In genomic region chr1:46603858-46604549, GRCh38 we compare ENCODE assay signal across 8 cellular contexts. TPM values are rescaled to one million over a fixed set of nuclear protein-coding genes. Genes with fewer than 3 reads are reported as not detected.
DNase-seq lines count a peak whose midpoint lies in the region; ATAC-seq and TF ChIP-seq lines count a peak whose summit lies in the region.

TSS of gene MKNK1 (minus strand) at chr1:46604268. CDS start at chr1:46583327, 20,941 bp downstream.

- POLR2A ChIA-PET in CD8-positive, alpha-beta memory T cell (lab: Charles Lee), result interaction anchor here (0.5 to 3.3 kb wide), 6 partner anchors 10 to 301 kb away, joined by 3 to 42 read pairs (median 5); partner anchors contain the start of genes ATPAF1 and MOB3C
- POLR2A ChIA-PET in activated CD8-positive, alpha-beta memory T cell treated with anti-CD3 and anti-CD28 coated beads for 36 hours (lab: Charles Lee), result interaction anchor here (0.9 to 2.0 kb wide), 6 partner anchors 8 to 64 kb away, joined by 3 to 18 read pairs (median 8); partner anchors contain the start of genes ATPAF1 and MOB3C

- H3K27me3 Mint-ChIP-seq in CD8-positive, alpha-beta memory T cell, result no peaks in the 10 kb centered on the region

- H3K4me1 ChIP-seq in CD8-positive, alpha-beta memory T cell (ENCODE audit: insufficient read depth, low read length), result peaks cover 38% of the 10 kb centered on the region

- peak; percentile 98 to 99 (median 99) for DNase-seq in CD8-positive, alpha-beta memory T cell
- DNase-seq in HL-60 (ENCODE audit: low read depth in 1 of 2, low spot score in 1 of 2) (peak; percentile 91 to 95), NOMO-1 (lab: John Stamatoyannopoulos, UW; ENCODE audit: unreplicated experiment in 2 of 2) (peak; percentile 88 to 93), lung microvascular endothelial cell (ENCODE audit: low read depth in 2 of 2) (peak; percentile 95 to 97)
- peak; percentile 98 for DNase-seq in effector CD8-positive, alpha-beta T cell (lab: John Stamatoyannopoulos, UW)
- DNase-seq in stimulated activated CD4-positive, alpha-beta T cell treated with anti-CD3 and anti-CD28 coated beads, TNF-alpha, amount 100 ng/mL, for 48 hours (ENCODE audit: low read depth in 3 of 3), result peak; percentile 95 to 98 (median 96)

- TF ChIP-seq CTCF in HL-60 (IDR thresholded peaks at IDR 0.05; ENCODE audit: insufficient read depth, low read length), result no peak

- H3K27ac ChIP-seq in CD8-positive, alpha-beta memory T cell (ENCODE audit: low read depth, low read length), result peak within 1 kb of the TSS; percentile 84
- peak within 1 kb of the TSS; percentile 66 for H3K27ac ChIP-seq in HL-60 (replicated peaks)

- H3K4me3 ChIP-seq in CD8-positive, alpha-beta memory T cell (ENCODE audit: low read length), result peak within 1 kb of the TSS; percentile 95
- peak within 1 kb of the TSS; percentile 87 for H3K4me3 ChIP-seq in HL-60 (replicated peaks; ENCODE audit: insufficient read depth, low read length)

- peak; percentile 94 for ATAC-seq in GM19455 (IDR thresholded peaks at IDR 0.05; ENCODE audit: unreplicated experiment)

- H3K36me3 Mint-ChIP-seq in CD8-positive, alpha-beta memory T cell, result peaks cover 0 to 28% (median 14%) of the 10 kb centered on the region in 3 donors

- H3K27ac Mint-ChIP-seq in CD8-positive, alpha-beta memory T cell, result peak within 1 kb of the TSS; percentile 86 to 98 (median 93)

- H3K9me3 ChIP-seq in CD8-positive, alpha-beta memory T cell (ENCODE audit: low read length), result no peaks in the 10 kb centered on the region

- H3K4me3 Mint-ChIP-seq in CD8-positive, alpha-beta memory T cell, result peak within 1 kb of the TSS; percentile 90 to 98 (median 92)

- no peaks in the 10 kb centered on the region for H3K27me3 ChIP-seq in CD8-positive, alpha-beta memory T cell (ENCODE audit: insufficient read depth, low read length, poor library complexity, severe bottlenecking)
- H3K27me3 ChIP-seq in HL-60 (ENCODE audit: insufficient read depth, poor library complexity, severe bottlenecking), result no peaks in the 10 kb centered on the region

- H3K36me3 ChIP-seq in CD8-positive, alpha-beta memory T cell (ENCODE audit: insufficient read depth, low read length), result peaks cover 10% of the 10 kb centered on the region

- no peaks in the 10 kb centered on the region for H3K9me3 Mint-ChIP-seq in CD8-positive, alpha-beta memory T cell

- H3K4me1 Mint-ChIP-seq in CD8-positive, alpha-beta memory T cell, result peaks cover 64 to 77% (median 75%) of the 10 kb centered on the region in 3 donors

- CTCF ChIA-PET in CD8-positive, alpha-beta memory T cell (lab: Charles Lee), result interaction anchor here (1.0 to 2.5 kb wide), 11 partner anchors 8 to 121 kb away, joined by 3 to 8 read pairs (median 4); partner anchors contain the start of genes ATPAF1 and MOB3C
- CTCF ChIA-PET in activated CD8-positive, alpha-beta memory T cell treated with anti-CD3 and anti-CD28 coated beads for 36 hours (lab: Charles Lee), result interaction anchor here (0.9 to 1.3 kb wide), 2 partner anchors 10 to 22 kb away, joined by 3 to 5 read pairs; no protein-coding TSS in a partner anchor

RNA-seq across cellular contexts. Expression of gene MKNK1, which starts in this region (rescaled TPM):
- total RNA-seq in CD8-positive, alpha-beta memory T cell, result 10 to 100 TPM; 27.9 to 32.4 TPM
- 39.0 TPM for polyA plus RNA-seq in CD8-positive, alpha-beta memory T cell
- 10 to 100 TPM; 28.3 to 28.9 TPM for total RNA-seq in activated CD8-positive, alpha-beta memory T cell treated with anti-CD3 and anti-CD28 coated beads for 36 hours
- 11.8 and 12.1 TPM in 2 replicates for total RNA-seq in lung microvascular endothelial cell

Comparison
In these comparisons a context has a peak if more than half of its experiments do, and no peak if none do; other contexts are left out.
1. Peak in every context shown above with its lines: DNase-seq, ATAC-seq, H3K4me3 ChIP-seq and H3K27ac ChIP-seq.